Comparison of ENCODE assay signal across 7 cellular contexts in the genomic region with DNA sequence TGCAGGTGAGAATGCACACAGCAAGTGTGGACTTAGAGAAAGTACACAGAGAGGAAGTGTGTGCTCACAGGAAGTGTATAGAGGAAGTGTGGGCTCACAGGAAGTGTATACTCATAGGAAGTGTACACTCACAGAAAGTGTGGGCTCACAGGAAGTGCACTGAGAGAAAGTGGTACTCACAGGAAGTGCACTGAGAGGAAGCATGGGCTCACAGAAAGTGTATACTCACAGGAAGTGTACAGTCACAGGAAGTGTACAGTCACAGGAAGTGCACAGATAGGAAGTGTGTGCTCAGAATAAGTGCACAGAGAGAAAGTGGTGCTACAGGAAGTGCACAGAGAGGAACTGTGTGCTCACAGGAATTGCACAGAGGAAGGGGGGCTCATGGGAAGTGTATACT.
DNase-seq lines count a peak whose midpoint lies in the region; ATAC-seq and TF ChIP-seq lines count a peak whose summit lies in the region.
"Not testable (repeated sequence)": the region's sequence is repeated elsewhere in the genome, so short reads cannot be mapped to it uniquely, and the experiment has no call there.

No MANE protein-coding gene starts in this region.

- peak overlapping the region; percentile 86 to 87 for H3K27ac Mint-ChIP-seq in T-cell
- peak overlapping the region; percentile 88 for H3K27ac Mint-ChIP-seq in activated CD8-positive, alpha-beta T cell treated with anti-CD3 and anti-CD28 coated beads for 36 hours
- H3K27ac Mint-ChIP-seq in activated naive CD4-positive, alpha-beta T cell treated with anti-CD3 and anti-CD28 coated beads, Interleukin-2, amount 10 ng/mL, durations not matched to agents 7 days and 5 days = peak overlapping the region; percentile 84
- H3K27ac Mint-ChIP-seq in effector memory CD8-positive, alpha-beta T cell = peak overlapping the region in 1 of 2 donors; percentile 75

- TF ChIP-seq POLR2A in spleen (IDR thresholded peaks at IDR 0.05) = not testable (repeated sequence)

- CTCF ChIA-PET in T-cell (lab: Charles Lee); activated CD8-positive, alpha-beta T cell treated with anti-CD3 and anti-CD28 coated beads for 36 hours (lab: Charles Lee); activated naive CD4-positive, alpha-beta T cell treated with anti-CD3 and anti-CD28 coated beads, Interleukin-2, amount 10 ng/mL, durations not matched to agents 7 days and 5 days (lab: Charles Lee): not testable (repeated sequence)

- not testable (repeated sequence) for H3K4me2 ChIP-seq in MM.1S (ENCODE audit: low read depth, low read length)

- not testable (repeated sequence) for H3K79me2 ChIP-seq in MM.1S (ENCODE audit: low read length)

- not testable (repeated sequence) for H3K27ac ChIP-seq in MM.1S (ENCODE audit: low read length)
- peak overlapping the region in 6 of 8 donors; percentile 44 to 75 (median 52) for H3K27ac ChIP-seq in spleen

- not testable (repeated sequence) for H3K4me3 ChIP-seq in MM.1S (ENCODE audit: low read length); spleen

- H3K9ac ChIP-seq in MM.1S (ENCODE audit: low read length) = not testable (repeated sequence)

- H3K9me3 Mint-ChIP-seq in T-cell = peaks cover 5 to 11% (median 11%) of the 10 kb centered on the region in 3 donors
- peaks cover 20% of the 10 kb centered on the region for H3K9me3 Mint-ChIP-seq in activated CD8-positive, alpha-beta T cell treated with anti-CD3 and anti-CD28 coated beads for 36 hours
- peaks cover 25% of the 10 kb centered on the region for H3K9me3 Mint-ChIP-seq in activated naive CD4-positive, alpha-beta T cell treated with anti-CD3 and anti-CD28 coated beads, Interleukin-2, amount 10 ng/mL, durations not matched to agents 7 days and 5 days
- H3K9me3 Mint-ChIP-seq in effector memory CD8-positive, alpha-beta T cell = peaks cover 3 to 14% of the 10 kb centered on the region in 2 donors

- H3K27me3 ChIP-seq in MM.1S (replicated peaks; ENCODE audit: insufficient read depth, low read length); spleen (replicated peaks in 1 of 7): not testable (repeated sequence)

- not testable (repeated sequence) for H3K36me3 ChIP-seq in MM.1S (replicated peaks; ENCODE audit: insufficient read depth, low read length); spleen

- not testable (repeated sequence) for H3K9me3 ChIP-seq in MM.1S (replicated peaks; ENCODE audit: insufficient read depth, low read length)
- peaks cover 0 to 20% (median 16%) of the 10 kb centered on the region in 8 donors for H3K9me3 ChIP-seq in spleen

- H4K20me1 ChIP-seq in MM.1S (ENCODE audit: insufficient read depth, low read length) = not testable (repeated sequence)

- not testable (repeated sequence) for H3K9me2 ChIP-seq in MM.1S (replicated peaks; ENCODE audit: insufficient read depth, low read length)

- H3F3A ChIP-seq in MM.1S (ENCODE audit: insufficient read depth, low read length) = not testable (repeated sequence)

- not testable (repeated sequence) for TF ChIP-seq CTCF in MM.1S (IDR thresholded peaks at IDR 0.05; ENCODE audit: low read length); activated CD8-positive, alpha-beta T cell treated with anti-CD3 and anti-CD28 coated beads for 36 hours (IDR thresholded peaks at IDR 0.05); spleen (IDR thresholded peaks at IDR 0.05 in 8 of 11, conservative IDR thresholded peaks at IDR 0.05 in 3 of 11)

- H3K4me3 Mint-ChIP-seq in T-cell = peak overlapping the region in 1 of 3 donors; percentile 28
- peak overlapping the region; percentile 27 for H3K4me3 Mint-ChIP-seq in activated CD8-positive, alpha-beta T cell treated with anti-CD3 and anti-CD28 coated beads for 36 hours
- H3K4me3 Mint-ChIP-seq in activated naive CD4-positive, alpha-beta T cell treated with anti-CD3 and anti-CD28 coated beads, Interleukin-2, amount 10 ng/mL, durations not matched to agents 7 days and 5 days; effector memory CD8-positive, alpha-beta T cell: not testable (repeated sequence)

- H3K4me1 ChIP-seq in MM.1S (ENCODE audit: low read length); spleen: not testable (repeated sequence)

- H3K27me3 Mint-ChIP-seq in T-cell; activated CD8-positive, alpha-beta T cell treated with anti-CD3 and anti-CD28 coated beads for 36 hours; activated naive CD4-positive, alpha-beta T cell treated with anti-CD3 and anti-CD28 coated beads, Interleukin-2, amount 10 ng/mL, durations not matched to agents 7 days and 5 days; effector memory CD8-positive, alpha-beta T cell: not testable (repeated sequence)

- peak overlapping the region; percentile 30; the same call in 1 of the 2 replicates for H2AFZ ChIP-seq in MM.1S (ENCODE audit: low read length)

- peak; percentile 22 for DNase-seq in DMS 273 (lab: John Stamatoyannopoulos, UW; ENCODE audit: unreplicated experiment)
- DNase-seq in MM.1S = peak; percentile 29
- peak in 13 of 34 experiments; percentile 3 to 40 (median 10) for DNase-seq in T-cell
- DNase-seq in activated CD8-positive, alpha-beta T cell treated with anti-CD3 and anti-CD28 coated beads for 36 hours = peak; percentile 53
- peak; percentile 30 for DNase-seq in activated naive CD4-positive, alpha-beta T cell treated with anti-CD3 and anti-CD28 coated beads, Interleukin-2, amount 10 ng/mL, durations not matched to agents 7 days and 5 days
- DNase-seq in effector memory CD8-positive, alpha-beta T cell; spleen: not testable (repeated sequence)

- not testable (repeated sequence) for H3K36me3 Mint-ChIP-seq in T-cell; effector memory CD8-positive, alpha-beta T cell (ENCODE audit: insufficient read depth)
- peaks cover 27% of the 10 kb centered on the region for H3K36me3 Mint-ChIP-seq in activated CD8-positive, alpha-beta T cell treated with anti-CD3 and anti-CD28 coated beads for 36 hours (ENCODE audit: low read depth)
- H3K36me3 Mint-ChIP-seq in activated naive CD4-positive, alpha-beta T cell treated with anti-CD3 and anti-CD28 coated beads, Interleukin-2, amount 10 ng/mL, durations not matched to agents 7 days and 5 days = peaks cover 10% of the 10 kb centered on the region

- POLR2A ChIA-PET in T-cell (lab: Charles Lee); activated CD8-positive, alpha-beta T cell treated with anti-CD3 and anti-CD28 coated beads for 36 hours (lab: Charles Lee): not testable (repeated sequence)

- ATAC-seq in T-cell (replicated peaks in 1 of 4) = peak; percentile 60 to 65 (median 63)
- ATAC-seq in activated CD8-positive, alpha-beta T cell treated with anti-CD3 and anti-CD28 coated beads for 36 hours = peak; percentile 78
- ATAC-seq in effector memory CD8-positive, alpha-beta T cell (replicated peaks) = peak; percentile 64

- intact Hi-C loops in activated CD8-positive, alpha-beta T cell treated with anti-CD3 and anti-CD28 coated beads for 36 hours (cut with micrococcal nuclease); spleen (cut with DNase I; ENCODE audit: low total_unique reads): not testable (repeated sequence)

- peaks cover 8 to 22% (median 16%) of the 10 kb centered on the region in 3 donors for H3K4me1 Mint-ChIP-seq in T-cell
- H3K4me1 Mint-ChIP-seq in activated CD8-positive, alpha-beta T cell treated with anti-CD3 and anti-CD28 coated beads for 36 hours (ENCODE audit: low read depth) = peaks cover 26% of the 10 kb centered on the region
- peaks cover 23% of the 10 kb centered on the region for H3K4me1 Mint-ChIP-seq in activated naive CD4-positive, alpha-beta T cell treated with anti-CD3 and anti-CD28 coated beads, Interleukin-2, amount 10 ng/mL, durations not matched to agents 7 days and 5 days
- H3K4me1 Mint-ChIP-seq in effector memory CD8-positive, alpha-beta T cell (ENCODE audit: low read depth in 2 of 2) = peaks cover 0 to 10% of the 10 kb centered on the region in 2 donors
